ENCODE assay signal across 8 cellular contexts in genomic region chr7:122803323-122803722, GRCh38.
A peak's percentile ranks its signal among the peaks of the same experiment; 100 is the strongest.
DNase-seq lines count a peak whose midpoint lies in the region; ATAC-seq and TF ChIP-seq lines count a peak whose summit lies in the region.

No MANE protein-coding gene starts in this region.

- H3F3A ChIP-seq in DOHH2 (ENCODE audit: control insufficient read depth, insufficient read depth): no peaks in the 10 kb centered on the region

- no peak overlapping the region for H3K4me3 Mint-ChIP-seq in nephron progenitor cell

- ATAC-seq in GM18505 (IDR thresholded peaks at IDR 0.05; ENCODE audit: unreplicated experiment): no peak

- H3K27ac ChIP-seq in DOHH2 (ENCODE audit: low read depth, low read length): no peak overlapping the region
- H3K27ac ChIP-seq in Karpas-422 (ENCODE audit: low read length): no peak overlapping the region
- no peak overlapping the region for H3K27ac ChIP-seq in tibial artery

- H3K9me3 ChIP-seq in DOHH2 (ENCODE audit: control insufficient read depth, insufficient read depth, low read length) (no peaks in the 10 kb centered on the region), Karpas-422 (ENCODE audit: low read length) (no peaks in the 10 kb centered on the region), HAP-1 (no peaks in the 10 kb centered on the region), tibial artery (no peaks in the 10 kb centered on the region)

- H3K36me3 ChIP-seq in DOHH2 (ENCODE audit: control insufficient read depth, low read length) (no peaks in the 10 kb centered on the region), Karpas-422 (ENCODE audit: insufficient read depth, low read length) (no peaks in the 10 kb centered on the region), HAP-1 (replicated peaks) (no peaks in the 10 kb centered on the region), tibial artery (no peaks in the 10 kb centered on the region)

- H3K9me3 Mint-ChIP-seq in nephron progenitor cell: no peaks in the 10 kb centered on the region

- 0 out of 2 replicates have a peak overlapping the region, but pooled peaks have one; percentile 4 for H2AFZ ChIP-seq in Karpas-422 (ENCODE audit: low read length)

- no peaks in the 10 kb centered on the region; the same call in 1 of the 2 replicates for H3K9me2 ChIP-seq in DOHH2 (replicated peaks; ENCODE audit: control insufficient read depth, low read length)
- no peaks in the 10 kb centered on the region for H3K9me2 ChIP-seq in Karpas-422 (replicated peaks; ENCODE audit: insufficient read depth, low read length)

- H3K27me3 ChIP-seq in DOHH2 (ENCODE audit: control insufficient read depth, low read length): no peaks in the 10 kb centered on the region
- H3K27me3 ChIP-seq in Karpas-422 (ENCODE audit: low read length): no peaks in the 10 kb centered on the region
- no peaks in the 10 kb centered on the region for H3K27me3 ChIP-seq in HAP-1 (ENCODE audit: low read depth)
- no peaks in the 10 kb centered on the region for H3K27me3 ChIP-seq in tibial artery

- H3K4me3 ChIP-seq in DOHH2 (ENCODE audit: low read length): no peak overlapping the region
- H3K4me3 ChIP-seq in Karpas-422 (ENCODE audit: low read length): no peak overlapping the region
- H3K4me3 ChIP-seq in HAP-1: no peak overlapping the region
- no peak overlapping the region for H3K4me3 ChIP-seq in tibial artery

- H3K4me1 ChIP-seq in DOHH2 (ENCODE audit: control insufficient read depth, low read length): no peaks in the 10 kb centered on the region
- H3K4me1 ChIP-seq in Karpas-422 (ENCODE audit: low read length): peaks cover 8% of the 10 kb centered on the region
- H3K4me1 ChIP-seq in HAP-1: no peaks in the 10 kb centered on the region
- peaks cover 0 to 6% (median 2%) of the 10 kb centered on the region in 4 donors for H3K4me1 ChIP-seq in tibial artery

- H3K36me3 Mint-ChIP-seq in nephron progenitor cell (ENCODE audit: low read depth): no peaks in the 10 kb centered on the region

- H3K4me2 ChIP-seq in DOHH2 (ENCODE audit: low read length) (no peak overlapping the region), Karpas-422 (ENCODE audit: low read depth, low read length, poor library complexity, severe bottlenecking) (no peak overlapping the region)

- intact Hi-C loops in tibial artery (cut with DNase I; ENCODE audit: low total_unique reads): no loop called here

- TF ChIP-seq CTCF in DOHH2 (IDR thresholded peaks at IDR 0.05; ENCODE audit: low read depth, low read length, poor library complexity, severe bottlenecking): peak; percentile 39
- TF ChIP-seq CTCF in nephron progenitor cell (IDR thresholded peaks at IDR 0.05): no peak
- TF ChIP-seq CTCF in tibial artery (IDR thresholded peaks at IDR 0.05): peak in 1 of 2 experiments; percentile 33

- H4K20me1 ChIP-seq in DOHH2 (ENCODE audit: control insufficient read depth, insufficient read depth, low read depth, low read length) (no peaks in the 10 kb centered on the region), Karpas-422 (ENCODE audit: insufficient read depth, low read depth, low read length) (no peaks in the 10 kb centered on the region)

- in situ Hi-C loops in HAP-1 (cut with MboI; ENCODE audit: low sequenced_read_pairs): no loop called here

- peaks cover 4% of the 10 kb centered on the region for H3K4me1 Mint-ChIP-seq in nephron progenitor cell

- no peak for TF ChIP-seq POLR2A in GM18505 (IDR thresholded peaks at IDR 0.05; ENCODE audit: borderline replicate concordance, extremely low read depth, insufficient read depth, insufficient read length)

- no peaks in the 10 kb centered on the region for H3K79me2 ChIP-seq in DOHH2 (ENCODE audit: control insufficient read depth, low read length)
- H3K79me2 ChIP-seq in Karpas-422 (ENCODE audit: low read length): no peaks in the 10 kb centered on the region

- H3K27me3 Mint-ChIP-seq in nephron progenitor cell (ENCODE audit: low read depth, poor library complexity): no peaks in the 10 kb centered on the region

- H3K9ac ChIP-seq in Karpas-422 (ENCODE audit: low read length): no peak overlapping the region

- H3K27ac Mint-ChIP-seq in nephron progenitor cell: no peak overlapping the region

- peak; percentile 71 for DNase-seq in Karpas-422
- peak; percentile 80 for DNase-seq in cerebellar cortex (ENCODE audit: low spot score)
- peak; percentile 61 for DNase-seq in medulla oblongata (ENCODE audit: extremely low spot score)
- no peak for DNase-seq in nephron progenitor cell
- DNase-seq in HAP-1 (ENCODE audit: low spot score in 2 of 2): no peak
- no peak for DNase-seq in tibial artery

Comparison
In these comparisons a context has a peak if more than half of its experiments do, and no peak if none do; other contexts are left out.
1. DNase-seq: peak in Karpas-422 (single experiment), cerebellar cortex (single experiment) and medulla oblongata (single experiment); none in nephron progenitor cell (single experiment), HAP-1 (0 of 2) and tibial artery (0 of 2).